In genomic region chr14:96945721-96946120, GRCh38 we compare ENCODE assay signal across 23 cellular contexts.
"Had no signal": no experiment of that assay in that cellular context is flagged by ENCODE, and none has a peak within 500 bp of the region (broad histone marks: within the 10 kb centered on the region; RNA-seq: fewer than 3 reads in every experiment).

No MANE protein-coding gene starts in this region.

- H3K9me3 ChIP-seq: SK-N-SH had no signal

- H3K27ac ChIP-seq: HL-60 had no signal

- H3K4me2 ChIP-seq: SK-N-SH had no signal

- H3K9ac ChIP-seq: SK-N-SH had no signal

- H3K9me3 Mint-ChIP-seq: IgD-negative memory B cell had no signal

- FAIRE-seq: HTR-8/SVneo, RCC 7860 had no signal

- DNase-seq: KBM-7, NCI-H1092, NCI-H1105 treated with DMSO at 0.1 percent for 48 hours, NCI-H1417 treated with DMSO at 0.1 percent for 48 hours, NCI-H146, NCI-H1694 treated with DMSO at 0.1 percent for 48 hours, NCI-H2029, NCI-H2081 treated with DMSO at 0.1 percent for 48 hours, NCI-H2171, NCI-H226, NCI-H446, NCI-H510A, NCI-H524 treated with DMSO at 0.1 percent for 48 hours, NCI-H69, NCI-H774, RPMI8226, SHP77, SK-N-SH, SW 1271 had no signal

- H3K4me3 Mint-ChIP-seq: IgD-negative memory B cell had no signal
